Comparison of ENCODE assay signal across 8 cellular contexts in the genomic region with DNA sequence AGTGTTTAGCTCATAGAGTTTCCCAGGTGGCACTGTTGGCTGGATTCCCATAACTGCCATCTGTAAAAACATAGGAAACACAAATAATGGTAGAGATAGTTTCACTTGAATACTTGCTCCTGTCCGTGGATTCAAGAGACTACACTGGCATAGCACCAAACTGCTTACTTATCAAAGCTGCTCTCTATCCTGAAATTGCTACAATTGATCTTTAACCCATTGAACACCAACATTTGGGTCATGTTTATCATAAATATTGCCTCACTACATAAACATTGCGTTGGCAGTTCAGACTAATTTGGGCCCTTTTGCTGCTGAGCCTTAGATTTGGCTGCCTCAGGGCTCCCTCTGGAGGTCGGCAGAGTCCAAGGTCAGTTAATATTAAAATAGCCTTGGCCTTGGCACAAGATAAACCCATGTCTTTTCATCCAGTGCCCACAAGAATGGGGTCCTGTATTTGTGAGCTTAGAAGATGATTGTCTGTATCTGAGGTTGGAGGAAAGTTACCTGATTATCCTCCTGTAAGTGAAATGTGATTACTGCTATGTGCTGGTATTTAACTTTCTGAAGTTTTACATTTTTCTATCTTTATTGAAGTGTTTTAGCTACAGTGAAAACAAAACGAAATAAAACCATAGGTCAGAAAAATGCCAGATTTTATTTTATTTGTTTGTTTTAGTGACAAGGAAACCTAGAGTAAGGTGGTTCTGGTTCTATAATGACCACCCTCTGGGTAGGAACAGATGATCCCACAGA. TPM values are rescaled to one million over a fixed set of nuclear protein-coding genes. Genes with fewer than 3 reads are reported as not detected.
A peak's percentile ranks its signal among the peaks of the same experiment; 100 is the strongest.
DNase-seq lines count a peak whose midpoint lies in the region; ATAC-seq and TF ChIP-seq lines count a peak whose summit lies in the region.

No MANE protein-coding gene starts in this region.

- 24 to 25% methylated on average over 4 of the region's 4 CpGs for WGBS in GM23248 (ENCODE audit: low coverage in 1 of 2, low lambda C conversion rate in 2 of 2, missing lambda C conversion rate in 2 of 2), 2 experiments

- peaks cover 20% of the 10 kb centered on the region for H3F3A ChIP-seq in GM23248 (ENCODE audit: insufficient read depth)

- H2AFZ ChIP-seq in GM23248 = no peak overlapping the region

- peaks cover 21% of the 10 kb centered on the region for H3K4me1 Mint-ChIP-seq in mesothelial cell of epicardium

- H3K4me2 ChIP-seq in GM23248 (ENCODE audit: unreplicated experiment) = no peak overlapping the region

- H3K27me3 ChIP-seq in GM23248 (replicated peaks; ENCODE audit: insufficient read depth) (no peaks in the 10 kb centered on the region), endocrine pancreas (ENCODE audit: control insufficient read depth, insufficient read depth, low read length) (no peaks in the 10 kb centered on the region)

- H3K27me3 Mint-ChIP-seq in mesothelial cell of epicardium (ENCODE audit: low read depth) = peaks cover 2% of the 10 kb centered on the region

- H3K36me3 ChIP-seq in GM23248 (ENCODE audit: low read depth) (no peaks in the 10 kb centered on the region), endocrine pancreas (ENCODE audit: control insufficient read depth, insufficient read depth, low read length) (no peaks in the 10 kb centered on the region)

- no peaks in the 10 kb centered on the region for H3K9me2 ChIP-seq in GM23248 (ENCODE audit: insufficient read depth)

- H3K27ac ChIP-seq in GM23248 = no peak overlapping the region

- no peak overlapping the region for H3K4me3 ChIP-seq in GM23248
- H3K4me3 ChIP-seq in endocrine pancreas (ENCODE audit: control insufficient read depth, insufficient read depth, low read length) = peak overlapping the region; percentile 26

- H3K4me1 ChIP-seq in GM23248 (ENCODE audit: insufficient read depth) (peaks cover 16% of the 10 kb centered on the region), endocrine pancreas (ENCODE audit: control insufficient read depth, insufficient read depth, low read length) (no peaks in the 10 kb centered on the region)

- H4K20me1 ChIP-seq in GM23248 (ENCODE audit: insufficient read depth) = no peaks in the 10 kb centered on the region

- peaks cover 1% of the 10 kb centered on the region for H3K9me3 Mint-ChIP-seq in mesothelial cell of epicardium

- no peaks in the 10 kb centered on the region for H3K79me2 ChIP-seq in GM23248 (ENCODE audit: insufficient read depth)

- H3K36me3 Mint-ChIP-seq in mesothelial cell of epicardium = no peaks in the 10 kb centered on the region

- in situ Hi-C loops in GM23248 (cut with MboI) (no loop called here), SK-MEL-5 (cut with HindIII; ENCODE audit: low pct_unique_long_range_greater_than_20kb, low sequenced_read_pairs) (no loop called here)

- H3K4me3 Mint-ChIP-seq in mesothelial cell of epicardium = no peak overlapping the region

- no peak for ATAC-seq in GM18858 (IDR thresholded peaks at IDR 0.05; ENCODE audit: unreplicated experiment)

- H3K9me3 ChIP-seq in GM23248 (ENCODE audit: low read depth) = no peaks in the 10 kb centered on the region
- H3K9me3 ChIP-seq in endocrine pancreas (ENCODE audit: control insufficient read depth, low read length) = no peaks in the 10 kb centered on the region

- H3K27ac Mint-ChIP-seq in mesothelial cell of epicardium = no peak overlapping the region

- peak; percentile 36 for TF ChIP-seq CTCF in mesothelial cell of epicardium (IDR thresholded peaks at IDR 0.05; ENCODE audit: unreplicated experiment)

- no peak overlapping the region for H3K9ac ChIP-seq in GM23248
- no peak overlapping the region for H3K9ac ChIP-seq in endocrine pancreas (ENCODE audit: control insufficient read depth, insufficient read depth, low read length)

- DNase-seq in Daoy (ENCODE audit: low read depth) = peak; percentile 40
- DNase-seq in GM23248 = peak; percentile 75
- DNase-seq in NAMALWA (ENCODE audit: low spot score) = peak; percentile 79
- peak; percentile 85 for DNase-seq in SK-MEL-5 (ENCODE audit: low read depth, low spot score)
- DNase-seq in mesothelial cell of epicardium (ENCODE audit: low spot score in 2 of 2, unreplicated experiment in 2 of 2) = peak in 1 of 2 experiments; percentile 42
- DNase-seq in effector CD8-positive, alpha-beta T cell (lab: John Stamatoyannopoulos, UW) = no peak

RNA-seq across cellular contexts. Expression of a gene that starts 4.0 kb away (rescaled TPM):
- total RNA-seq in Daoy (2014; rRNA removed; shearing (Covaris generic)) = not detected in 2 replicates
- not detected in 2 replicates for total RNA-seq in GM23248 (2014; rRNA removed; shearing (Covaris generic))
- not detected in 2 replicates for polyA plus RNA-seq in GM23248 (2016; fragmentation: Nextera tagmentation; extraction: Ambion mirVana)
- total RNA-seq in SK-MEL-5 (2014; rRNA removed; shearing (Covaris generic)) = 0.05 TPM in 1 of 2 replicates, not detected in the other
- polyA plus RNA-seq in SK-MEL-5 (2015; cell fraction: cytosol; rRNA removed) = not detected in 2 replicates
- polyA plus RNA-seq in SK-MEL-5 (2015; cell fraction: nucleus; rRNA removed) = not detected in 2 replicates
- 0.47 to 1.0 TPM (median 0.52 TPM) in 3 replicates for total RNA-seq in mesothelial cell of epicardium
